ENCODE assay signal across 2 cellular contexts in the genomic region with DNA sequence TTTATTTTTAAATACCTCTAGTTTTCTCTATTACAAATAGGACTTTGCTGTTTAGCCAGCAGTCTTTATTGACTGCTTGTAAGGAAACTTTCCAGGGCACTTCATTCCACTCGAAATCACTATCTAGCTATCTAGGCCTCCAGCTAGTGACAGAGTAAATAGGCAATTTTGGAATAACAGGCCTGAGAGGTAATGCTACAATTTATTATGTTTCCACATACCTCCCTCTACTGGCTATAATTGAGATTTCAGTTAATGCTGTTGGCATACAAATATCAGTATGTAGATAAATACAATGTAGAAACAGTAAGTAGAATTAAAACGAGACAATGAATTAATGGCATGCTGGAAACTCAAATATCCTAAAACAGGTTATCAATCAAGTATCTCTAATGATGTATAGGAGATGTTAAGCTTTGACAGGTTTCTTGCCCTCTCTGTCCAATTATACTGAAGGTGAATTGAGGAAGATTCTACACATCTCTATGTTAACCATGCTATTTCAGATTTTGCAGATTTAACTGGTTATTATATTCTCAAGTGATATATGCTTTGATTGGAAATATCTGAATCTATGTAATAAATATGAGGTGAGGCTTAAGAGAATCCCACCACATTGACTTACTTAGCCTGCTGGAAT.
TF ChIP-seq lines count a peak whose summit lies in the region.

No MANE protein-coding gene starts in this region.

TF ChIP-seq in endothelial cell of umbilical vein, 7 proteins besides CTCF, POLR2A, EP300 and RAD21:
- TF ChIP-seq FOS (IDR thresholded peaks at IDR 0.05; ENCODE audit: borderline replicate concordance, insufficient read depth, low read length) (no peak), EZH2 (IDR thresholded peaks at IDR 0.05; ENCODE audit: borderline replicate concordance, low read depth, low read length, severe bottlenecking) (no peak), MYC (IDR thresholded peaks at IDR 0.05; ENCODE audit: low read depth, low read length) (no peak), JUN (IDR thresholded peaks at IDR 0.05; ENCODE audit: borderline replicate concordance, insufficient read depth, insufficient read length, low read depth) (no peak), MAX (IDR thresholded peaks at IDR 0.05; ENCODE audit: insufficient read depth, insufficient read length) (no peak), GATA2 (IDR thresholded peaks at IDR 0.05; ENCODE audit: insufficient read depth, insufficient read length, low read depth, low read length) (no peak), POLR2AphosphoS5 (IDR thresholded peaks at IDR 0.05; ENCODE audit: insufficient read depth, low read depth, low read length) (no peak)

TF ChIP-seq in neural cell, 6 proteins besides CTCF, POLR2A, EP300 and RAD21:
- no peak for TF ChIP-seq TAF1 (IDR thresholded peaks at IDR 0.05; ENCODE audit: low read depth)
- no peak for TF ChIP-seq EZH2 (IDR thresholded peaks at IDR 0.05; ENCODE audit: borderline replicate concordance, insufficient read depth, low read length, poor library complexity, severe bottlenecking)
- TF ChIP-seq POLR2AphosphoS5 (IDR thresholded peaks at IDR 0.05) = no peak
- no peak for TF ChIP-seq SMC3 (conservative IDR thresholded peaks at IDR 0.05; ENCODE audit: poor library complexity)
- no peak for TF ChIP-seq MXI1 (conservative IDR thresholded peaks at IDR 0.05; ENCODE audit: poor library complexity, severe bottlenecking)
- no peak for TF ChIP-seq REST (IDR thresholded peaks at IDR 0.05; ENCODE audit: borderline replicate concordance)
